ENCODE assay signal across 17 cellular contexts in the genomic region with DNA sequence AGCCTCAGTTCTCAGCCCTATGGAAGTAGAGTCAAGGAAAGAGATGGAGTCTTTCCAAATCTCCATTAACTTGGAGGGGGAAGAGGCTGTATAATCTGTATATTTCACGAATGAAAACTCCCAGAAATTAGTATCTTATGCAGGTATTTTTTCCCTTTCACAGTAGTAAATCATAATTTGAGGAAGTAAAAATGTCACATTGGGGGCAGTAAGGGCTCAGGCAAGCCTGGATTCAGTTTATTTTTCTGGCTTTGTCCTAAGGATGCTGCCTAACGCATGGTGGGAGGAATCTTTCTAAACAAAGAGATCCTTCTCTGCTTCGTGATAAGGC. TPM values are rescaled to one million over a fixed set of nuclear protein-coding genes. Genes with fewer than 3 reads are reported as not detected.
A peak's percentile ranks its signal among the peaks of the same experiment; 100 is the strongest.
DNase-seq lines count a peak whose midpoint lies in the region; ATAC-seq and TF ChIP-seq lines count a peak whose summit lies in the region.
"Had no signal": no experiment of that assay in that cellular context is flagged by ENCODE, and none has a peak within 500 bp of the region (broad histone marks: within the 10 kb centered on the region; RNA-seq: fewer than 3 reads in every experiment).

No MANE protein-coding gene starts in this region.

- ATAC-seq in GM23338, result no peak
- no peak for ATAC-seq in gastroesophageal sphincter
- ATAC-seq in HG03378 (IDR thresholded peaks at IDR 0.05; ENCODE audit: unreplicated experiment), result no peak
- ATAC-seq in GM21526 (IDR thresholded peaks at IDR 0.05; ENCODE audit: low FRiP score, unreplicated experiment), result no peak
- ATAC-seq: WTC11 had no signal

- H3K9me3 Mint-ChIP-seq in GM23338, result no peaks in the 10 kb centered on the region
- H3K9me3 Mint-ChIP-seq: CD4-positive, CD25-positive, alpha-beta regulatory T cell; stimulated activated naive CD8-positive, alpha-beta T cell treated with anti-CD3 and anti-CD28 coated beads, Interleukin-15, Interleukin-2, amounts not matched to agents 100 ng/mL and 50 ng/mL, for 24 hours; WTC11 had no signal

- H3K27ac ChIP-seq in GM23338 (ENCODE audit: low read depth) (0 out of 2 replicates have a peak overlapping the region, but pooled peaks have one; percentile 1), SJSA1 (peak overlapping the region; percentile 10), gastroesophageal sphincter (peak overlapping the region; percentile 21 to 77 (median 70)), parathyroid adenoma (peak overlapping the region; percentile 92), Karpas-422 (ENCODE audit: low read length) (no peak overlapping the region)

- H3K27me3 ChIP-seq in GM23338 (ENCODE audit: insufficient read depth) (no peaks in the 10 kb centered on the region), SJSA1 (replicated peaks) (no peaks in the 10 kb centered on the region), gastroesophageal sphincter (no peaks in the 10 kb centered on the region), parathyroid adenoma (ENCODE audit: control insufficient read depth, insufficient read depth, low read length) (no peaks in the 10 kb centered on the region), Karpas-422 (ENCODE audit: low read length) (no peaks in the 10 kb centered on the region)

- H2AFZ ChIP-seq in GM23338, result no peak overlapping the region
- H2AFZ ChIP-seq in parathyroid adenoma, result peak overlapping the region; percentile 82
- H2AFZ ChIP-seq in Karpas-422 (ENCODE audit: low read length), result no peak overlapping the region

- H3K36me3 Mint-ChIP-seq in GM23338 (ENCODE audit: low read depth), result peaks cover 11% of the 10 kb centered on the region

- no peak for TF ChIP-seq EP300 in gastroesophageal sphincter (IDR thresholded peaks at IDR 0.05)

- no peak for TF ChIP-seq POLR2A in gastroesophageal sphincter (IDR thresholded peaks at IDR 0.05)

- H3K27me3 Mint-ChIP-seq in GM23338 (ENCODE audit: insufficient read depth, low read depth, poor library complexity), result peaks cover 16% of the 10 kb centered on the region
- H3K27me3 Mint-ChIP-seq: stimulated activated naive CD8-positive, alpha-beta T cell treated with anti-CD3 and anti-CD28 coated beads, Interleukin-15, Interleukin-2, amounts not matched to agents 100 ng/mL and 50 ng/mL, for 24 hours had no signal

- H3K9me2 ChIP-seq in GM23338 (ENCODE audit: insufficient read depth), result no peaks in the 10 kb centered on the region
- no peaks in the 10 kb centered on the region for H3K9me2 ChIP-seq in Karpas-422 (replicated peaks; ENCODE audit: insufficient read depth, low read length)

- H3K9ac ChIP-seq in parathyroid adenoma (no peak overlapping the region), Karpas-422 (ENCODE audit: low read length) (no peak overlapping the region)

- no peak overlapping the region for H3K4me3 Mint-ChIP-seq in GM23338
- H3K4me3 Mint-ChIP-seq: CD4-positive, CD25-positive, alpha-beta regulatory T cell; stimulated activated naive CD8-positive, alpha-beta T cell treated with anti-CD3 and anti-CD28 coated beads, Interleukin-15, Interleukin-2, amounts not matched to agents 100 ng/mL and 50 ng/mL, for 24 hours; WTC11 had no signal

- TF ChIP-seq CTCF in GM23338 (conservative IDR thresholded peaks at IDR 0.05; ENCODE audit: low read depth in 2 of 2) (no peak), gastroesophageal sphincter (IDR thresholded peaks at IDR 0.05) (no peak), parathyroid adenoma (IDR thresholded peaks at IDR 0.05) (no peak)

- DNase-seq in GM23338 (ENCODE audit: low spot score) (no peak), SJSA1 (ENCODE audit: low read depth in 1 of 2, low spot score in 2 of 2) (no peak), Karpas-422 (no peak), ACHN (no peak)
- DNase-seq: activated T-cell treated with anti-CD3 and anti-CD28 coated beads, Interleukin-2, amount 50 U/mL, for 1 hour; CD4-positive, CD25-positive, alpha-beta regulatory T cell; effector CD8-positive, alpha-beta T cell; NCI-H1694; retina; stimulated activated CD4-positive, alpha-beta T cell treated with anti-CD3 and anti-CD28 coated beads, Interleukin-4, amount 100 ng/mL, for 4 hours had no signal

- H4K20me1 ChIP-seq in GM23338 (replicated peaks; ENCODE audit: insufficient read depth) (no peaks in the 10 kb centered on the region; the same call in 1 of the 2 replicates), Karpas-422 (ENCODE audit: insufficient read depth, low read depth, low read length) (no peaks in the 10 kb centered on the region)

- H3K4me1 ChIP-seq in GM23338 (ENCODE audit: insufficient read depth) (peaks cover 29% of the 10 kb centered on the region), SJSA1 (replicated peaks) (peaks cover 60% of the 10 kb centered on the region), gastroesophageal sphincter (peaks cover 2 to 79% (median 15%) of the 10 kb centered on the region in 3 donors), parathyroid adenoma (peaks cover 40% of the 10 kb centered on the region), Karpas-422 (ENCODE audit: low read length) (peaks cover 8% of the 10 kb centered on the region)

- H3F3A ChIP-seq in GM23338 (replicated peaks; ENCODE audit: low read depth), result 0 out of 2 replicates have a peak, but pooled peaks cover 10% of the 10 kb centered on the region

- peaks cover 37% of the 10 kb centered on the region for H3K4me1 Mint-ChIP-seq in GM23338

- H3K36me3 ChIP-seq in GM23338 (ENCODE audit: insufficient read depth) (no peaks in the 10 kb centered on the region; the same call in 1 of the 2 replicates), SJSA1 (peaks cover 27% of the 10 kb centered on the region), gastroesophageal sphincter (peaks cover 0 to 23% of the 10 kb centered on the region in 2 donors), parathyroid adenoma (ENCODE audit: control insufficient read depth, insufficient read depth, low read length) (no peaks in the 10 kb centered on the region), Karpas-422 (ENCODE audit: insufficient read depth, low read length) (no peaks in the 10 kb centered on the region)

- in situ Hi-C loops in ACHN (cut with HindIII; ENCODE audit: low pct_ligation_motif_present, low pct_unique_long_range_greater_than_20kb, low sequenced_read_pairs), result no loop called here

- 17 to 23% methylated on average over 2 to 3 of the region's 3 CpGs for WGBS in gastroesophageal sphincter (ENCODE audit: low coverage in 1 of 2), 2 donors

- no peak overlapping the region for H3K4me2 ChIP-seq in GM23338
- peak overlapping the region; percentile 63 for H3K4me2 ChIP-seq in parathyroid adenoma (ENCODE audit: low read length)
- no peak overlapping the region for H3K4me2 ChIP-seq in Karpas-422 (ENCODE audit: low read depth, low read length, poor library complexity, severe bottlenecking)

- peak overlapping the region; percentile 57; the same call in 1 of the 2 replicates for H3K27ac Mint-ChIP-seq in GM23338
- H3K27ac Mint-ChIP-seq: stimulated activated naive CD8-positive, alpha-beta T cell treated with anti-CD3 and anti-CD28 coated beads, Interleukin-15, Interleukin-2, amounts not matched to agents 100 ng/mL and 50 ng/mL, for 24 hours had no signal

- H3K79me2 ChIP-seq in GM23338 (replicated peaks; ENCODE audit: insufficient read depth) (no peaks in the 10 kb centered on the region), parathyroid adenoma (no peaks in the 10 kb centered on the region), Karpas-422 (ENCODE audit: low read length) (no peaks in the 10 kb centered on the region)

- H3K9me3 ChIP-seq in SJSA1 (replicated peaks) (no peaks in the 10 kb centered on the region), gastroesophageal sphincter (no peaks in the 10 kb centered on the region), parathyroid adenoma (ENCODE audit: control insufficient read depth, low read length) (no peaks in the 10 kb centered on the region), Karpas-422 (ENCODE audit: low read length) (no peaks in the 10 kb centered on the region)

- H3K4me3 ChIP-seq in GM23338, result no peak overlapping the region
- no peak overlapping the region for H3K4me3 ChIP-seq in SJSA1
- H3K4me3 ChIP-seq in gastroesophageal sphincter, result no peak overlapping the region
- H3K4me3 ChIP-seq in parathyroid adenoma (ENCODE audit: low read depth, low read length), result no peak overlapping the region
- H3K4me3 ChIP-seq in Karpas-422 (ENCODE audit: low read length), result no peak overlapping the region
- H3K4me3 ChIP-seq: lung had no signal

TF ChIP-seq in GM23338, 12 proteins besides CTCF, POLR2A, EP300 and RAD21 (continues in another document):
- no peak for TF ChIP-seq CREB1 (CRISPR knock-in tag; IDR thresholded peaks at IDR 0.05; ENCODE audit: low read depth)
- TF ChIP-seq EZH2phosphoT487 (IDR thresholded peaks at IDR 0.05; ENCODE audit: unreplicated experiment), result no peak
- no peak for TF ChIP-seq STAT1 (IDR thresholded peaks at IDR 0.05; ENCODE audit: unreplicated experiment)
- no peak for TF ChIP-seq EZH2 (IDR thresholded peaks at IDR 0.05; ENCODE audit: low read depth, unreplicated experiment)
- no peak for TF ChIP-seq ZNF331 (CRISPR knock-in tag; IDR thresholded peaks at IDR 0.05; ENCODE audit: low read depth)
- TF ChIP-seq ZNF114 (CRISPR knock-in tag; IDR thresholded peaks at IDR 0.05), result no peak

RNA-seq across cellular contexts. Expression of gene DNASE1L3, which starts 35.7 kb away (rescaled TPM):
- total RNA-seq in GM23338 (2014; rRNA removed; shearing (Covaris generic)), result not detected in 2 replicates
- not detected in 2 replicates for polyA plus RNA-seq in GM23338 (2016; fragmentation: Nextera tagmentation; extraction: Ambion mirVana)
- not detected in 2 replicates for total RNA-seq in SJSA1 (2014; rRNA removed; shearing (Covaris generic))
- 1 to 10 TPM in 2 of 4 donors, under 1 TPM in 1, not detected in 1; 0.58 to 2.4 (median 1.3) TPM for total RNA-seq in gastroesophageal sphincter
- not detected in 2 replicates for total RNA-seq in Karpas-422 (2014; rRNA removed; shearing (Covaris generic); ENCODE audit: low replicate concordance)
- total RNA-seq: CD4-positive, CD25-positive, alpha-beta regulatory T cell; WTC11 had no signal
